9 cellular contexts compared by ENCODE assay signal in genomic region chr14:92415969-92416368, GRCh38.
"Had no signal": no experiment of that assay in that cellular context is flagged by ENCODE, and none has a peak within 500 bp of the region (broad histone marks: within the 10 kb centered on the region; RNA-seq: fewer than 3 reads in every experiment).

No MANE protein-coding gene starts in this region.

- H3K9ac ChIP-seq: KMS-11 had no signal

- H3K4me1 Mint-ChIP-seq: GM23338, H9 had no signal

- FAIRE-seq: H1, H54, HTR-8/SVneo had no signal

- H2AFZ ChIP-seq: GM23338 had no signal

- H3K4me3 Mint-ChIP-seq: GM23338, H9 had no signal

- H3K27ac ChIP-seq: KMS-11 had no signal

- H3K4me3 ChIP-seq: GM23338 had no signal

- DNase-seq: H9, HCEC 1CT, Karpas-422, KBM-7 had no signal

- H3K4me2 ChIP-seq: GM23338, KMS-11 had no signal

- ATAC-seq: GM23338 had no signal

- H3K27ac Mint-ChIP-seq: GM23338, H9 had no signal
